In the genomic region with DNA sequence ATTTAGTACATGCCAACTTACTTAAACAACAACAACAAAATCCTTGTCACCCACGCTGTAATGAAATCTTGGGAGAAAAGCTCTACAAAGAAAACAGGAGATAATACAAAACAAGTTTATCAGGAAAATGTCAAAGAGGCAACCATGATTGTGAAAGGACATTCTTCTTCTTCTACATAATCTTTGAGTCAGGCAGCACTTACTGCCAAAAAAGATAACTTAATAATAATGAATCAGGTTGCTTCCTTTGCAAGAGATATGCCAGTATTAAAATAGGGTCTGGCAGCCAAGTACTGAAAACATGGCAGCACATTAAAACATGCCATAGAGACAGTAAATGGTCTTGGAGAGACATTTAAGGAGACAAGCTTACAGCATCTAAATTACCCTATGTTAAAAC, we compare ENCODE assay signal across 28 cellular contexts.
DNase-seq lines count a peak whose midpoint lies in the region; ATAC-seq, FAIRE-seq and TF ChIP-seq lines count a peak whose summit lies in the region.
"Had no signal": no experiment of that assay in that cellular context is flagged by ENCODE, and none has a peak within 500 bp of the region (broad histone marks: within the 10 kb centered on the region; RNA-seq: fewer than 3 reads in every experiment).

No MANE protein-coding gene starts in this region.

- H3K4me1 ChIP-seq in smooth muscle cell (ENCODE audit: low read depth) = no peaks in the 10 kb centered on the region
- H3K4me1 ChIP-seq: left lung, parathyroid adenoma, Peyer's patch, spleen, uterus had no signal

- no peaks in the 10 kb centered on the region for H3F3A ChIP-seq in smooth muscle cell (ENCODE audit: low read depth)

- peak overlapping the region; percentile 29 for H2AFZ ChIP-seq in smooth muscle cell (ENCODE audit: low read depth)
- H2AFZ ChIP-seq: parathyroid adenoma had no signal

- no peak overlapping the region for H3K9ac ChIP-seq in smooth muscle cell (ENCODE audit: low read depth)
- H3K9ac ChIP-seq: parathyroid adenoma had no signal

- H3K27me3 ChIP-seq in bronchial epithelial cell (ENCODE audit: control insufficient read depth, insufficient read depth, low read length) (no peaks in the 10 kb centered on the region), smooth muscle cell (ENCODE audit: low read depth) (no peaks in the 10 kb centered on the region)
- H3K27me3 ChIP-seq: left lung, Peyer's patch, spleen, uterus had no signal

- H3K79me2 ChIP-seq in smooth muscle cell (ENCODE audit: low read depth) = no peaks in the 10 kb centered on the region
- H3K79me2 ChIP-seq: parathyroid adenoma had no signal

- TF ChIP-seq CTCF in bronchial epithelial cell (IDR thresholded peaks at IDR 0.05; ENCODE audit: insufficient read depth, low read length, severe bottlenecking) (no peak), fibroblast of villous mesenchyme (IDR thresholded peaks at IDR 0.05; ENCODE audit: insufficient read depth, low read depth, low read length) (no peak), smooth muscle cell (IDR thresholded peaks at IDR 0.05; ENCODE audit: borderline replicate concordance, insufficient read depth, poor library complexity, severe bottlenecking) (no peak)

- FAIRE-seq in bronchial epithelial cell (lab: Jason Lieb, UNC) = no peak
- FAIRE-seq: G401.6 had no signal

- H3K4me2 ChIP-seq in smooth muscle cell = no peak overlapping the region

- 44% methylated on average over 1 of the region's 1 CpG for WGBS in smooth muscle cell (ENCODE audit: low lambda C conversion rate)

- H3K9me3 ChIP-seq in smooth muscle cell (replicated peaks; ENCODE audit: low read depth) = no peaks in the 10 kb centered on the region
- H3K9me3 ChIP-seq: left lung, Peyer's patch, spleen, thoracic aorta, uterus had no signal

- H3K36me3 ChIP-seq in bronchial epithelial cell (ENCODE audit: control insufficient read depth, insufficient read depth, low read length) (no peaks in the 10 kb centered on the region), smooth muscle cell (ENCODE audit: low read depth) (no peaks in the 10 kb centered on the region)
- H3K36me3 ChIP-seq: left lung, Peyer's patch, spleen, thoracic aorta, uterus, WERI-Rb-1 had no signal

- no peak for ATAC-seq in GM19023 (IDR thresholded peaks at IDR 0.05; ENCODE audit: unreplicated experiment)
- ATAC-seq: effector memory CD8-positive, alpha-beta T cell; left lung had no signal

- H3K27ac ChIP-seq in smooth muscle cell (ENCODE audit: low read depth) = no peak overlapping the region
- H3K27ac ChIP-seq: left lung, parathyroid adenoma, Peyer's patch, spleen, thoracic aorta, uterus, WERI-Rb-1 had no signal

- H3K4me3 ChIP-seq in bronchial epithelial cell (ENCODE audit: low read depth, low read length) = no peak overlapping the region
- no peak overlapping the region for H3K4me3 ChIP-seq in fibroblast of villous mesenchyme (ENCODE audit: low read depth, low read length)
- H3K4me3 ChIP-seq in smooth muscle cell = no peak overlapping the region
- H3K4me3 ChIP-seq: left lung, Peyer's patch, spleen, thoracic aorta, uterus had no signal

- H4K20me1 ChIP-seq in smooth muscle cell (ENCODE audit: low read depth) = no peaks in the 10 kb centered on the region

- peak; percentile 47 for DNase-seq in NCI-H748 (lab: John Stamatoyannopoulos, UW; ENCODE audit: unreplicated experiment)
- no peak for DNase-seq in NCI-H748 treated with DMSO at 0.1 percent for 48 hours (lab: John Stamatoyannopoulos, UW)
- DNase-seq in bronchial epithelial cell (ENCODE audit: low read depth) = peak; percentile 82
- peak; percentile 15 for DNase-seq in fibroblast of villous mesenchyme (ENCODE audit: low read depth)
- no peak for DNase-seq in smooth muscle cell (lab: John Stamatoyannopoulos, UW; ENCODE audit: unreplicated experiment)
- DNase-seq in SIG-M5 treated with dmso at 0.1 percent for 504 hours (lab: John Stamatoyannopoulos, UW; ENCODE audit: unreplicated experiment) = no peak
- no peak for DNase-seq in NCI-H2196 (lab: John Stamatoyannopoulos, UW; ENCODE audit: unreplicated experiment)
- DNase-seq: 8988T; activated CD4-positive, alpha-beta T cell treated with anti-CD3 and anti-CD28 coated beads, Interleukin-2, amount 10 ng/mL, durations not matched to agents 24 days and 14 days; anterior cingulate cortex; Calu3; caudate nucleus; DMS79; effector memory CD8-positive, alpha-beta T cell; islet precursor cell; left lung; NCI-H2029; NCI-H526; Peyer's patch; SHP77 treated with DMSO at 0.1 percent for 48 hours; spleen; stimulated activated CD4-positive, alpha-beta T cell treated with anti-CD3 and anti-CD28 coated beads, Interleukin-2, amount 100 ng/mL, for 24 hours; uterus; WERI-Rb-1 had no signal

Comparison
In these comparisons a context has a peak if more than half of its experiments do, and no peak if none do; other contexts are left out.
1. DNase-seq: peak in NCI-H748 (single experiment), bronchial epithelial cell (single experiment) and fibroblast of villous mesenchyme (single experiment); none in NCI-H748 treated with DMSO at 0.1 percent for 48 hours (single experiment), smooth muscle cell (single experiment), SIG-M5 treated with dmso at 0.1 percent for 504 hours (single experiment) and NCI-H2196 (single experiment).